ENCODE assay signal across 1 cellular context in the genomic region with DNA sequence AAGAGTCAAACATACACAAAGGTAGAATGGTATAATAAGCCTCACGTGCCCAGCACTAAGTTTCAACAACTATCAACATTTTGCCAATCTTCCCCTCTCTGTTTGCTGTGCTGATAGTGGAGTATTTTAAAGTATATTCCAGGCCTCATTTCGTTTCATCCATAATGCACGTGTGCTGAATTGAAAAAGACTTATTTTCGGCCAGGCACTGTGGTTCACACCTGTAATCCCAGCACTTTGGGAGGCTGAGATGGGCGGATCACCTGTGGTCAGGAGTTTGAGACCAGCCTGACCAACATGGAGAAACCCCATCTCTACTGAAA.
TF ChIP-seq lines count a peak whose summit lies in the region.
"Not testable (repeated sequence)": the region's sequence is repeated elsewhere in the genome, so short reads cannot be mapped to it uniquely, and the experiment has no call there.

No MANE protein-coding gene starts in this region.

TF ChIP-seq in K562, 482 proteins besides CTCF, POLR2A, EP300 and RAD21:
- not testable (repeated sequence) for TF ChIP-seq ATF1 (CRISPR knock-in tag; IDR thresholded peaks at IDR 0.05)
- TF ChIP-seq ATF1 (tag; IDR thresholded peaks at IDR 0.05) = 0 out of 2 replicates have a peak, but pooled peaks have one; percentile 12
- peak in 1 of 2 experiments; percentile 43; a peak in 2 of 4 replicates for TF ChIP-seq MAZ (CRISPR knock-in tag; conservative IDR thresholded peaks at IDR 0.05 in 1 of 2, IDR thresholded peaks at IDR 0.05 in 1 of 2)
- 0 out of 2 replicates have a peak, but pooled peaks have one; percentile 22 for TF ChIP-seq MIER1 (IDR thresholded peaks at IDR 0.05; ENCODE audit: low read depth)
- TF ChIP-seq SMARCA4 (IDR thresholded peaks at IDR 0.05) = 0 out of 2 replicates have a peak, but pooled peaks have one; percentile 14
- TF ChIP-seq, protein P1, sequence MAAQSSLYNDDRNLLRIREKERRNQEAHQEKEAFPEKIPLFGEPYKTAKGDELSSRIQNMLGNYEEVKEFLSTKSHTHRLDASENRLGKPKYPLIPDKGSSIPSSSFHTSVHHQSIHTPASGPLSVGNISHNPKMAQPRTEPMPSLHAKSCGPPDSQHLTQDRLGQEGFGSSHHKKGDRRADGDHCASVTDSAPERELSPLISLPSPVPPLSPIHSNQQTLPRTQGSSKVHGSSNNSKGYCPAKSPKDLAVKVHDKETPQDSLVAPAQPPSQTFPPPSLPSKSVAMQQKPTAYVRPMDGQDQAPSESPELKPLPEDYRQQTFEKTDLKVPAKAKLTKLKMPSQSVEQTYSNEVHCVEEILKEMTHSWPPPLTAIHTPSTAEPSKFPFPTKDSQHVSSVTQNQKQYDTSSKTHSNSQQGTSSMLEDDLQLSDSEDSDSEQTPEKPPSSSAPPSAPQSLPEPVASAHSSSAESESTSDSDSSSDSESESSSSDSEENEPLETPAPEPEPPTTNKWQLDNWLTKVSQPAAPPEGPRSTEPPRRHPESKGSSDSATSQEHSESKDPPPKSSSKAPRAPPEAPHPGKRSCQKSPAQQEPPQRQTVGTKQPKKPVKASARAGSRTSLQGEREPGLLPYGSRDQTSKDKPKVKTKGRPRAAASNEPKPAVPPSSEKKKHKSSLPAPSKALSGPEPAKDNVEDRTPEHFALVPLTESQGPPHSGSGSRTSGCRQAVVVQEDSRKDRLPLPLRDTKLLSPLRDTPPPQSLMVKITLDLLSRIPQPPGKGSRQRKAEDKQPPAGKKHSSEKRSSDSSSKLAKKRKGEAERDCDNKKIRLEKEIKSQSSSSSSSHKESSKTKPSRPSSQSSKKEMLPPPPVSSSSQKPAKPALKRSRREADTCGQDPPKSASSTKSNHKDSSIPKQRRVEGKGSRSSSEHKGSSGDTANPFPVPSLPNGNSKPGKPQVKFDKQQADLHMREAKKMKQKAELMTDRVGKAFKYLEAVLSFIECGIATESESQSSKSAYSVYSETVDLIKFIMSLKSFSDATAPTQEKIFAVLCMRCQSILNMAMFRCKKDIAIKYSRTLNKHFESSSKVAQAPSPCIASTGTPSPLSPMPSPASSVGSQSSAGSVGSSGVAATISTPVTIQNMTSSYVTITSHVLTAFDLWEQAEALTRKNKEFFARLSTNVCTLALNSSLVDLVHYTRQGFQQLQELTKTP (IDR thresholded peaks at IDR 0.05; ENCODE audit: low read depth in 1 of 2, partially characterized antibody in 2 of 2) = peak in 1 of 2 experiments; percentile 15
- TF ChIP-seq, protein P2, sequence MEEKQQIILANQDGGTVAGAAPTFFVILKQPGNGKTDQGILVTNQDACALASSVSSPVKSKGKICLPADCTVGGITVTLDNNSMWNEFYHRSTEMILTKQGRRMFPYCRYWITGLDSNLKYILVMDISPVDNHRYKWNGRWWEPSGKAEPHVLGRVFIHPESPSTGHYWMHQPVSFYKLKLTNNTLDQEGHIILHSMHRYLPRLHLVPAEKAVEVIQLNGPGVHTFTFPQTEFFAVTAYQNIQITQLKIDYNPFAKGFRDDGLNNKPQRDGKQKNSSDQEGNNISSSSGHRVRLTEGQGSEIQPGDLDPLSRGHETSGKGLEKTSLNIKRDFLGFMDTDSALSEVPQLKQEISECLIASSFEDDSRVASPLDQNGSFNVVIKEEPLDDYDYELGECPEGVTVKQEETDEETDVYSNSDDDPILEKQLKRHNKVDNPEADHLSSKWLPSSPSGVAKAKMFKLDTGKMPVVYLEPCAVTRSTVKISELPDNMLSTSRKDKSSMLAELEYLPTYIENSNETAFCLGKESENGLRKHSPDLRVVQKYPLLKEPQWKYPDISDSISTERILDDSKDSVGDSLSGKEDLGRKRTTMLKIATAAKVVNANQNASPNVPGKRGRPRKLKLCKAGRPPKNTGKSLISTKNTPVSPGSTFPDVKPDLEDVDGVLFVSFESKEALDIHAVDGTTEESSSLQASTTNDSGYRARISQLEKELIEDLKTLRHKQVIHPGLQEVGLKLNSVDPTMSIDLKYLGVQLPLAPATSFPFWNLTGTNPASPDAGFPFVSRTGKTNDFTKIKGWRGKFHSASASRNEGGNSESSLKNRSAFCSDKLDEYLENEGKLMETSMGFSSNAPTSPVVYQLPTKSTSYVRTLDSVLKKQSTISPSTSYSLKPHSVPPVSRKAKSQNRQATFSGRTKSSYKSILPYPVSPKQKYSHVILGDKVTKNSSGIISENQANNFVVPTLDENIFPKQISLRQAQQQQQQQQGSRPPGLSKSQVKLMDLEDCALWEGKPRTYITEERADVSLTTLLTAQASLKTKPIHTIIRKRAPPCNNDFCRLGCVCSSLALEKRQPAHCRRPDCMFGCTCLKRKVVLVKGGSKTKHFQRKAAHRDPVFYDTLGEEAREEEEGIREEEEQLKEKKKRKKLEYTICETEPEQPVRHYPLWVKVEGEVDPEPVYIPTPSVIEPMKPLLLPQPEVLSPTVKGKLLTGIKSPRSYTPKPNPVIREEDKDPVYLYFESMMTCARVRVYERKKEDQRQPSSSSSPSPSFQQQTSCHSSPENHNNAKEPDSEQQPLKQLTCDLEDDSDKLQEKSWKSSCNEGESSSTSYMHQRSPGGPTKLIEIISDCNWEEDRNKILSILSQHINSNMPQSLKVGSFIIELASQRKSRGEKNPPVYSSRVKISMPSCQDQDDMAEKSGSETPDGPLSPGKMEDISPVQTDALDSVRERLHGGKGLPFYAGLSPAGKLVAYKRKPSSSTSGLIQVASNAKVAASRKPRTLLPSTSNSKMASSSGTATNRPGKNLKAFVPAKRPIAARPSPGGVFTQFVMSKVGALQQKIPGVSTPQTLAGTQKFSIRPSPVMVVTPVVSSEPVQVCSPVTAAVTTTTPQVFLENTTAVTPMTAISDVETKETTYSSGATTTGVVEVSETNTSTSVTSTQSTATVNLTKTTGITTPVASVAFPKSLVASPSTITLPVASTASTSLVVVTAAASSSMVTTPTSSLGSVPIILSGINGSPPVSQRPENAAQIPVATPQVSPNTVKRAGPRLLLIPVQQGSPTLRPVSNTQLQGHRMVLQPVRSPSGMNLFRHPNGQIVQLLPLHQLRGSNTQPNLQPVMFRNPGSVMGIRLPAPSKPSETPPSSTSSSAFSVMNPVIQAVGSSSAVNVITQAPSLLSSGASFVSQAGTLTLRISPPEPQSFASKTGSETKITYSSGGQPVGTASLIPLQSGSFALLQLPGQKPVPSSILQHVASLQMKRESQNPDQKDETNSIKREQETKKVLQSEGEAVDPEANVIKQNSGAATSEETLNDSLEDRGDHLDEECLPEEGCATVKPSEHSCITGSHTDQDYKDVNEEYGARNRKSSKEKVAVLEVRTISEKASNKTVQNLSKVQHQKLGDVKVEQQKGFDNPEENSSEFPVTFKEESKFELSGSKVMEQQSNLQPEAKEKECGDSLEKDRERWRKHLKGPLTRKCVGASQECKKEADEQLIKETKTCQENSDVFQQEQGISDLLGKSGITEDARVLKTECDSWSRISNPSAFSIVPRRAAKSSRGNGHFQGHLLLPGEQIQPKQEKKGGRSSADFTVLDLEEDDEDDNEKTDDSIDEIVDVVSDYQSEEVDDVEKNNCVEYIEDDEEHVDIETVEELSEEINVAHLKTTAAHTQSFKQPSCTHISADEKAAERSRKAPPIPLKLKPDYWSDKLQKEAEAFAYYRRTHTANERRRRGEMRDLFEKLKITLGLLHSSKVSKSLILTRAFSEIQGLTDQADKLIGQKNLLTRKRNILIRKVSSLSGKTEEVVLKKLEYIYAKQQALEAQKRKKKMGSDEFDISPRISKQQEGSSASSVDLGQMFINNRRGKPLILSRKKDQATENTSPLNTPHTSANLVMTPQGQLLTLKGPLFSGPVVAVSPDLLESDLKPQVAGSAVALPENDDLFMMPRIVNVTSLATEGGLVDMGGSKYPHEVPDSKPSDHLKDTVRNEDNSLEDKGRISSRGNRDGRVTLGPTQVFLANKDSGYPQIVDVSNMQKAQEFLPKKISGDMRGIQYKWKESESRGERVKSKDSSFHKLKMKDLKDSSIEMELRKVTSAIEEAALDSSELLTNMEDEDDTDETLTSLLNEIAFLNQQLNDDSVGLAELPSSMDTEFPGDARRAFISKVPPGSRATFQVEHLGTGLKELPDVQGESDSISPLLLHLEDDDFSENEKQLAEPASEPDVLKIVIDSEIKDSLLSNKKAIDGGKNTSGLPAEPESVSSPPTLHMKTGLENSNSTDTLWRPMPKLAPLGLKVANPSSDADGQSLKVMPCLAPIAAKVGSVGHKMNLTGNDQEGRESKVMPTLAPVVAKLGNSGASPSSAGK (IDR thresholded peaks at IDR 0.05) = peak; percentile 14; the same call in 1 of the 2 replicates
- TF ChIP-seq DPF2 (IDR thresholded peaks at IDR 0.05) = 0 out of 2 replicates have a peak, but pooled peaks have one; percentile 7
- 0 out of 2 replicates have a peak, but pooled peaks have one; percentile 6 for TF ChIP-seq SREBF2 (CRISPR knock-in tag; IDR thresholded peaks at IDR 0.05)
- TF ChIP-seq, protein P3, sequence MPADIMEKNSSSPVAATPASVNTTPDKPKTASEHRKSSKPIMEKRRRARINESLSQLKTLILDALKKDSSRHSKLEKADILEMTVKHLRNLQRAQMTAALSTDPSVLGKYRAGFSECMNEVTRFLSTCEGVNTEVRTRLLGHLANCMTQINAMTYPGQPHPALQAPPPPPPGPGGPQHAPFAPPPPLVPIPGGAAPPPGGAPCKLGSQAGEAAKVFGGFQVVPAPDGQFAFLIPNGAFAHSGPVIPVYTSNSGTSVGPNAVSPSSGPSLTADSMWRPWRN (IDR thresholded peaks at IDR 0.05; ENCODE audit: low read depth) = 0 out of 2 replicates have a peak, but pooled peaks have one; percentile 4
- TF ChIP-seq NBN (IDR thresholded peaks at IDR 0.05; ENCODE audit: low read depth) = 0 out of 2 replicates have a peak, but pooled peaks have one; percentile 7
- TF ChIP-seq BRD9 (IDR thresholded peaks at IDR 0.05; ENCODE audit: low read depth, partially characterized antibody) = peak; percentile 4
